8 cellular contexts compared by ENCODE assay signal in the genomic region with DNA sequence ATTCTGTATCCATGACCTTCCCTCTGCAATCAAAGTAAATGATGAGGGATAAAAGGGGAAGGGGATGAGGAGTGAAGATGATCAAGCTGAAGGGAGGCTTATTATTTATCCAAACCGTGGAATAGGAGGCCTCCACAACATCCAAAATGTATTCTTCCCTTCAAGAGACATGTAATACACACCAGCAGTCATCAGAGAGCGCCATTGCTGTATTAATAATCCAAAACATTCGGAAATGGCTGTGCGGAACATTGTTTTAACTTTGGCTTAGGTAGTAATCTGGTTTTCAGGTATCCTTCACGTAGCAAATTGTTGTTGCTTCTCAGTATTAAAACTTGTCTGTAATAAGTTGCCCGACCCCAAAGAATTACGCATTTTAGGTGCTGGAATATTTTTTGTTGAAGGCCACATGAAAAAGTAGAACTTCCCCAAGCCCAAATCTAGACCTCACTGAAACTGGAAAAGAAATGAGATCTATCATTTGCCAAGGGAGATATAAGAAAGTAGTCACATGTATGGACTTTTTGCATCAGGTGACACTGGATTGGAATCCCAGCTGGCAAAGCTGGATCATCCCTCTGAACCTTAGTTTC. TPM values are rescaled to one million over a fixed set of nuclear protein-coding genes. Genes with fewer than 3 reads are reported as not detected.
DNase-seq lines count a peak whose midpoint lies in the region; ATAC-seq and TF ChIP-seq lines count a peak whose summit lies in the region.

No MANE protein-coding gene starts in this region.

- ATAC-seq in WTC11: no peak
- no peak for ATAC-seq in GM18870 (IDR thresholded peaks at IDR 0.05; ENCODE audit: unreplicated experiment)
- ATAC-seq in HG03565 (IDR thresholded peaks at IDR 0.05; ENCODE audit: unreplicated experiment): no peak

- no peaks in the 10 kb centered on the region for H3K9me2 ChIP-seq in neural cell (ENCODE audit: insufficient read depth, low read length)

- no peak for TF ChIP-seq EP300 in neural cell (conservative IDR thresholded peaks at IDR 0.05; ENCODE audit: poor library complexity, severe bottlenecking)

- peaks cover 7% of the 10 kb centered on the region; the same call in 1 of the 2 replicates for H3K36me3 Mint-ChIP-seq in WTC11
- no peaks in the 10 kb centered on the region for H3K36me3 Mint-ChIP-seq in endodermal cell (ENCODE audit: low read depth)

- no peaks in the 10 kb centered on the region for H3K9me3 Mint-ChIP-seq in WTC11
- H3K9me3 Mint-ChIP-seq in endodermal cell: no peaks in the 10 kb centered on the region

- H3K27ac ChIP-seq in endodermal cell (ENCODE audit: low read depth, low read length) (no peak overlapping the region), neural cell (ENCODE audit: low read length) (peak overlapping the region; percentile 49)

- H3K27ac Mint-ChIP-seq in WTC11 (no peak overlapping the region), endodermal cell (no peak overlapping the region)

- 38 to 52% methylated on average over 7 of the region's 7 CpGs for WGBS in endodermal cell (ENCODE audit: insufficient coverage in 1 of 2, insufficient read length in 1 of 2), 2 experiments

- H3K4me1 Mint-ChIP-seq in WTC11: peaks cover 47% of the 10 kb centered on the region
- H3K4me1 Mint-ChIP-seq in endodermal cell: peaks cover 25% of the 10 kb centered on the region

- H3K36me3 ChIP-seq in endodermal cell (ENCODE audit: control insufficient read depth, insufficient read depth, low read length) (no peaks in the 10 kb centered on the region), neural cell (ENCODE audit: insufficient read depth, low read length) (no peaks in the 10 kb centered on the region)

- H3F3A ChIP-seq in neural cell (ENCODE audit: insufficient read depth, low read length, poor library complexity, severe bottlenecking): peaks cover 3% of the 10 kb centered on the region

- H3K4me3 ChIP-seq in AG09309 (ENCODE audit: control insufficient read depth, low read depth, low read length): no peak overlapping the region
- no peak overlapping the region for H3K4me3 ChIP-seq in endodermal cell (ENCODE audit: low read length)
- no peak overlapping the region for H3K4me3 ChIP-seq in neural cell (ENCODE audit: low read length)

- no peak overlapping the region for H3K4me3 Mint-ChIP-seq in WTC11
- no peak overlapping the region for H3K4me3 Mint-ChIP-seq in endodermal cell

- peak overlapping the region; percentile 31 for H2AFZ ChIP-seq in neural cell (ENCODE audit: low read depth, low read length)

- peaks cover 16% of the 10 kb centered on the region for H3K79me2 ChIP-seq in neural cell (replicated peaks; ENCODE audit: insufficient read depth, low read length)

- H3K9ac ChIP-seq in endodermal cell (ENCODE audit: extremely low read depth, low read length, poor library complexity, severe bottlenecking) (no peak overlapping the region), neural cell (ENCODE audit: low read length) (peak overlapping the region; percentile 43)

- no peaks in the 10 kb centered on the region for H4K20me1 ChIP-seq in neural cell (ENCODE audit: insufficient read depth)

- H3K27me3 ChIP-seq in endodermal cell (ENCODE audit: control insufficient read depth, insufficient read depth, low read length, poor library complexity, severe bottlenecking) (no peaks in the 10 kb centered on the region), neural cell (ENCODE audit: insufficient read depth, low read depth, low read length) (no peaks in the 10 kb centered on the region)

- peak; percentile 99 for TF ChIP-seq RAD21 in neural cell (conservative IDR thresholded peaks at IDR 0.05)

- H3K9me3 ChIP-seq in endodermal cell (ENCODE audit: control insufficient read depth, low read length) (no peaks in the 10 kb centered on the region), neural cell (ENCODE audit: low read length) (no peaks in the 10 kb centered on the region)

- POLR2A ChIA-PET in WTC11 (lab: Charles Lee): no interaction called here

- peak; percentile 63 for TF ChIP-seq CTCF in AG09309 (IDR thresholded peaks at IDR 0.05; ENCODE audit: control insufficient read depth, insufficient read depth, low read depth, low read length, missing control alignments)
- TF ChIP-seq CTCF in GM12873 (IDR thresholded peaks at IDR 0.05; ENCODE audit: insufficient read depth, low read depth, low read length, missing control alignments): peak; percentile 77
- peak; percentile 42 for TF ChIP-seq CTCF in WTC11 (IDR thresholded peaks at IDR 0.05)
- TF ChIP-seq CTCF in endodermal cell (conservative IDR thresholded peaks at IDR 0.05): peak; percentile 82
- TF ChIP-seq CTCF in neural cell (IDR thresholded peaks at IDR 0.05; ENCODE audit: poor library complexity, severe bottlenecking): peak; percentile 95

- H3K4me1 ChIP-seq in endodermal cell (ENCODE audit: control insufficient read depth, insufficient read depth, low read length): peaks cover 5% of the 10 kb centered on the region

- peak; percentile 16 for DNase-seq in AG09309 (ENCODE audit: low read depth)
- peak; percentile 33 for DNase-seq in NCI-H2107 (lab: John Stamatoyannopoulos, UW)
- DNase-seq in WTC11 (ENCODE audit: low spot score): no peak
- peak; percentile 68 for DNase-seq in endodermal cell

- CTCF ChIA-PET in WTC11 (lab: Charles Lee): interaction anchor here (1.3 to 2.4 kb wide), 6 partner anchors 28 to 365 kb away, joined by 4 to 23 read pairs (median 6); no protein-coding TSS in a partner anchor

- H3K27me3 Mint-ChIP-seq in WTC11 (ENCODE audit: low read depth): no peaks in the 10 kb centered on the region
- H3K27me3 Mint-ChIP-seq in endodermal cell (ENCODE audit: insufficient read depth): no peaks in the 10 kb centered on the region

- no peak overlapping the region for H3K4me2 ChIP-seq in neural cell (ENCODE audit: low read length)

TF ChIP-seq in WTC11, 78 proteins besides CTCF, POLR2A, EP300 and RAD21 (continues in another document):
- no peak for TF ChIP-seq IRF1 (CRISPR knock-in tag; IDR thresholded peaks at IDR 0.05)
- TF ChIP-seq ZNF317 (CRISPR knock-in tag; IDR thresholded peaks at IDR 0.05; ENCODE audit: borderline replicate concordance, low read depth): no peak
- TF ChIP-seq, protein P1, sequence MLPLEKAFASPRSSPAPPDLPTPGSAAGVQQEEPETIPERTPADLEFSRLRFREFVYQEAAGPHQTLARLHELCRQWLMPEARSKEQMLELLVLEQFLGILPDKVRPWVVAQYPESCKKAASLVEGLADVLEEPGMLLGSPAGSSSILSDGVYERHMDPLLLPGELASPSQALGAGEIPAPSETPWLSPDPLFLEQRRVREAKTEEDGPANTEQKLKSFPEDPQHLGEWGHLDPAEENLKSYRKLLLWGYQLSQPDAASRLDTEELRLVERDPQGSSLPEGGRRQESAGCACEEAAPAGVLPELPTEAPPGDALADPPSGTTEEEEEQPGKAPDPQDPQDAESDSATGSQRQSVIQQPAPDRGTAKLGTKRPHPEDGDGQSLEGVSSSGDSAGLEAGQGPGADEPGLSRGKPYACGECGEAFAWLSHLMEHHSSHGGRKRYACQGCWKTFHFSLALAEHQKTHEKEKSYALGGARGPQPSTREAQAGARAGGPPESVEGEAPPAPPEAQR (CRISPR knock-in tag; IDR thresholded peaks at IDR 0.05): no peak
- TF ChIP-seq, protein P2, sequence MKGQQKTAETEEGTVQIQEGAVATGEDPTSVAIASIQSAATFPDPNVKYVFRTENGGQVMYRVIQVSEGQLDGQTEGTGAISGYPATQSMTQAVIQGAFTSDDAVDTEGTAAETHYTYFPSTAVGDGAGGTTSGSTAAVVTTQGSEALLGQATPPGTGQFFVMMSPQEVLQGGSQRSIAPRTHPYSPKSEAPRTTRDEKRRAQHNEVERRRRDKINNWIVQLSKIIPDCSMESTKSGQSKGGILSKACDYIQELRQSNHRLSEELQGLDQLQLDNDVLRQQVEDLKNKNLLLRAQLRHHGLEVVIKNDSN (CRISPR knock-in tag; IDR thresholded peaks at IDR 0.05): no peak

TF ChIP-seq in neural cell, 6 proteins besides CTCF, POLR2A, EP300 and RAD21:
- no peak for TF ChIP-seq POLR2AphosphoS5 (IDR thresholded peaks at IDR 0.05)
- no peak for TF ChIP-seq TAF1 (IDR thresholded peaks at IDR 0.05; ENCODE audit: low read depth)
- TF ChIP-seq MXI1 (conservative IDR thresholded peaks at IDR 0.05; ENCODE audit: poor library complexity, severe bottlenecking): peak; percentile 10
- TF ChIP-seq EZH2 (IDR thresholded peaks at IDR 0.05; ENCODE audit: borderline replicate concordance, insufficient read depth, low read length, poor library complexity, severe bottlenecking): no peak
- peak; percentile 99 for TF ChIP-seq SMC3 (conservative IDR thresholded peaks at IDR 0.05; ENCODE audit: poor library complexity)

RNA-seq across cellular contexts. Expression of gene BOD1, which starts 2.6 kb away (rescaled TPM):
- total RNA-seq in WTC11 (2021): 117 to 123 TPM (median 120 TPM) in 3 replicates
- total RNA-seq in endodermal cell: 10 to 100 TPM; 79.3 to 92.9 TPM
- 144 TPM for polyA plus RNA-seq in endodermal cell (2013, experiment 1 of 2)
- polyA plus RNA-seq in endodermal cell (2013, experiment 2 of 2): 121 TPM
- 178 and 206 TPM in 2 replicates for polyA plus RNA-seq in neural cell
- polyA minus RNA-seq in neural cell: 103 TPM in 2 replicates

Comparison
In these comparisons a context has a peak if more than half of its experiments do, and no peak if none do; other contexts are left out.
1. CTCF ChIP-seq: peak in every context shown above with its lines; median percentile 95 in neural cell; 82 in endodermal cell; 77 in GM12873; 63 in AG09309; 42 in WTC11.